Comparison of ENCODE assay signal across 6 cellular contexts in genomic region chr5:142013734-142014495, GRCh38. TPM values are rescaled to one million over a fixed set of nuclear protein-coding genes. Genes with fewer than 3 reads are reported as not detected.
DNase-seq lines count a peak whose midpoint lies in the region; ATAC-seq and TF ChIP-seq lines count a peak whose summit lies in the region.

No MANE protein-coding gene starts in this region.

- H3K36me3 ChIP-seq in MG63: peaks cover 14% of the 10 kb centered on the region

- no peak for TF ChIP-seq CTCF in coronary artery (IDR thresholded peaks at IDR 0.05)

- H3K27ac ChIP-seq in coronary artery: peak overlapping the region; percentile 85 to 95

- H3K27me3 ChIP-seq in MG63: no peaks in the 10 kb centered on the region

- peak; percentile 40 for DNase-seq in MG63
- DNase-seq in coronary artery (ENCODE audit: low spot score): no peak
- peak; percentile 46 for DNase-seq in pulmonary artery endothelial cell (ENCODE audit: low read depth, low spot score)
- DNase-seq in SHP77 treated with DMSO at 0.1 percent for 48 hours (lab: John Stamatoyannopoulos, UW): no peak

- H3K9me3 ChIP-seq in MG63: no peaks in the 10 kb centered on the region

- H3K4me3 ChIP-seq in MG63 (peak overlapping the region; percentile 73), coronary artery (no peak overlapping the region)

- no peak for ATAC-seq in GM18498 (IDR thresholded peaks at IDR 0.05; ENCODE audit: unreplicated experiment)
- ATAC-seq in HG03045 (IDR thresholded peaks at IDR 0.05; ENCODE audit: unreplicated experiment): no peak

RNA-seq across cellular contexts. Expression of gene GNPDA1, which starts 1.1 kb away (rescaled TPM):
- 57.4 and 67.5 TPM in 2 replicates for total RNA-seq in MG63 (2014; rRNA removed; shearing (Covaris generic); ENCODE audit: low replicate concordance)
- 46.5 and 63.8 TPM in 2 replicates for total RNA-seq in pulmonary artery endothelial cell

RNA-seq across cellular contexts. Expression of gene RNF14, which starts 45.0 kb away (rescaled TPM):
- total RNA-seq in MG63 (2014; rRNA removed; shearing (Covaris generic); ENCODE audit: low replicate concordance): 93.3 and 167 TPM in 2 replicates
- 77.1 and 102 TPM in 2 replicates for total RNA-seq in pulmonary artery endothelial cell

RNA-seq across cellular contexts. Expression of gene PCDH12, which starts 55.9 kb away (rescaled TPM):
- 8.4 TPM in 1 of 2 replicates, not detected in the other for total RNA-seq in MG63 (2014; rRNA removed; shearing (Covaris generic); ENCODE audit: low replicate concordance)
- total RNA-seq in pulmonary artery endothelial cell: 12.1 and 23.0 TPM in 2 replicates

Comparison
In these comparisons a context has a peak if more than half of its experiments do, and no peak if none do; other contexts are left out.
1. DNase-seq: peak in MG63 (single experiment) and pulmonary artery endothelial cell (single experiment); none in coronary artery (single experiment) and SHP77 treated with DMSO at 0.1 percent for 48 hours (single experiment).